ENCODE assay signal across 8 cellular contexts in the genomic region with DNA sequence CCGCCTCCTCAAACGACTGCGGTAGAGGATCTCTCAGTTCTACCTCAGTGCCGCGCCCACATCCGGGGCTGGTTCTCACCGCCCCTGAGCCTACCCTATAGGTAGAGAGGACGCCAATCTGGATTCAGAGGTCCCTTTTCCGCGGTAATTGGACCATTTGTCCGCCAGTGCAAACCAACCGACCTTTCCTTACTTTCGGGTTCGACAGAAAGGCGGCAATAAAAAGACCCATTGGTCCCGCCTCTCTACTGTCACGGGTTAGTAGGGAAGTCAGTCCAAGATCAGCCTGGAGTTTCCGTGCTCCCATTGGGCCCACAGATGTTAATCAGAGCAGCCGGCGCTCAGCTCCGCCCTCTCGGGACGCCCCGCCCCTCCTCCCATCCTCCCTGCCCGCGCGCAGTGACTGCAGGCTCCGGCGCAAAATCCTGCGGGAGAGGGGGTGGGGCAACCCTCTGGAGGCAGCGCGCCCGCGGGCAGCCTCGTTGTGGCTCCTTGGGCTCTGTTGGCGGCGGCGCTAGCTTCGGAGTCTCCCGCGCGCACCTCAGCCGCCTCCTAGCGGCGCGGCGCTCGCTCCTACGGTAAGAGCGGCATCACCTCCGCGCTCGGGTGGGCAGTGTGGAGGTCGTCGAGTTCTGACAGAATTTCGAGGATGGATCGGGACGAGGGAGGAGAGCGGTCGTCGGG. TPM values are rescaled to one million over a fixed set of nuclear protein-coding genes. Genes with fewer than 3 reads are reported as not detected.
DNase-seq lines count a peak whose midpoint lies in the region; ATAC-seq, FAIRE-seq and TF ChIP-seq lines count a peak whose summit lies in the region.

A gene (plus strand): TSS at position 380 of the 684 bp plus-strand sequence.
A gene with protein sequence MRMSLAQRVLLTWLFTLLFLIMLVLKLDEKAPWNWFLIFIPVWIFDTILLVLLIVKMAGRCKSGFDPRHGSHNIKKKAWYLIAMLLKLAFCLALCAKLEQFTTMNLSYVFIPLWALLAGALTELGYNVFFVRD (minus strand): TSS at position 41 of the 684 bp plus-strand sequence. CDS start 4,061 bp downstream, outside the sequence.

- intact Hi-C loops in right cardiac atrium (cut with DNase I) (no loop called here), uterus (cut with DNase I; ENCODE audit: low total_unique reads) (no loop called here)

- peak within 1 kb of the TSS; percentile 83 for H2AFZ ChIP-seq in astrocyte (ENCODE audit: low read depth, low read length)

- peak within 1 kb of the TSS; percentile 82 for H3K27ac ChIP-seq in astrocyte (ENCODE audit: low read depth, low read length)
- H3K27ac ChIP-seq in right cardiac atrium (ENCODE audit: low read length) = peak within 1 kb of the TSS; percentile 53
- H3K27ac ChIP-seq in uterus = peak within 1 kb of the TSS; percentile 93

- no peaks in the 10 kb centered on the region for H3K27me3 Mint-ChIP-seq in T-helper 2 cell treated with Interferon-gamma antibody and Interleukin-4, amounts not matched to agents 5 μg/mL and 100 μg/mL, for 36 hours (ENCODE audit: low read depth)
- no peaks in the 10 kb centered on the region for H3K27me3 Mint-ChIP-seq in astrocyte (ENCODE audit: low read depth, unreplicated experiment)

- ATAC-seq in GM18505 (IDR thresholded peaks at IDR 0.05; ENCODE audit: unreplicated experiment) = peak; percentile 86
- ATAC-seq in HG02973 (IDR thresholded peaks at IDR 0.05; ENCODE audit: unreplicated experiment) = peak; percentile 87
- ATAC-seq in right cardiac atrium = peak; percentile 98

- no peaks in the 10 kb centered on the region for H3K36me3 ChIP-seq in astrocyte (ENCODE audit: insufficient read depth, low read length)
- no peaks in the 10 kb centered on the region for H3K36me3 ChIP-seq in uterus

- peak within 1 kb of the TSS; percentile 98 for H3K4me3 Mint-ChIP-seq in T-helper 2 cell treated with Interferon-gamma antibody and Interleukin-4, amounts not matched to agents 5 μg/mL and 100 μg/mL, for 36 hours
- peak within 1 kb of the TSS; percentile 98 for H3K4me3 Mint-ChIP-seq in astrocyte (ENCODE audit: unreplicated experiment)

- H3K4me2 ChIP-seq in astrocyte (ENCODE audit: low read length) = peak within 1 kb of the TSS; percentile 93

- DNase-seq in NCI-H1930 (lab: John Stamatoyannopoulos, UW) (peak; percentile 99 to 100), astrocyte (ENCODE audit: low read depth) (peak; percentile 99), right cardiac atrium (peak; percentile 98 to 99 (median 99)), pulmonary artery endothelial cell (ENCODE audit: low read depth, low spot score) (peak; percentile 99), uterus (peak; percentile 98 to 99)
- DNase-seq in T-helper 2 cell treated with Interferon-gamma antibody and Interleukin-4, amounts not matched to agents 5 μg/mL and 100 μg/mL, for 36 hours (ENCODE audit: low spot score) = peak; percentile 93

- H3K9me3 ChIP-seq in astrocyte (ENCODE audit: insufficient read depth, low read depth, low read length) (no peaks in the 10 kb centered on the region), right cardiac atrium (ENCODE audit: control insufficient read depth, low read length) (no peaks in the 10 kb centered on the region), uterus (no peaks in the 10 kb centered on the region)

- peaks cover 66% of the 10 kb centered on the region for H3K4me1 Mint-ChIP-seq in T-helper 2 cell treated with Interferon-gamma antibody and Interleukin-4, amounts not matched to agents 5 μg/mL and 100 μg/mL, for 36 hours (ENCODE audit: low read depth)
- H3K4me1 Mint-ChIP-seq in astrocyte (ENCODE audit: low read depth, unreplicated experiment) = peaks cover 12% of the 10 kb centered on the region

- under 1% methylated on average over 61 of the region's 61 CpGs for WGBS in right cardiac atrium

- peak; percentile 59 for FAIRE-seq in astrocyte (lab: Jason Lieb, UNC)

- peaks cover 3% of the 10 kb centered on the region for H3K9me3 Mint-ChIP-seq in T-helper 2 cell treated with Interferon-gamma antibody and Interleukin-4, amounts not matched to agents 5 μg/mL and 100 μg/mL, for 36 hours
- H3K9me3 Mint-ChIP-seq in astrocyte (ENCODE audit: unreplicated experiment) = no peaks in the 10 kb centered on the region

- peak; percentile 6 for TF ChIP-seq CTCF in astrocyte (IDR thresholded peaks at IDR 0.05; ENCODE audit: insufficient read depth, low read depth, low read length)
- TF ChIP-seq CTCF in uterus (IDR thresholded peaks at IDR 0.05) = peak; percentile 50 to 68 (median 58)

- peaks cover 59% of the 10 kb centered on the region for H3K36me3 Mint-ChIP-seq in T-helper 2 cell treated with Interferon-gamma antibody and Interleukin-4, amounts not matched to agents 5 μg/mL and 100 μg/mL, for 36 hours (ENCODE audit: low read depth)
- H3K36me3 Mint-ChIP-seq in astrocyte (ENCODE audit: low read depth, unreplicated experiment) = peaks cover 5% of the 10 kb centered on the region

- peaks cover 8% of the 10 kb centered on the region for H4K20me1 ChIP-seq in astrocyte (ENCODE audit: insufficient read depth, low read length)

- peaks cover 90% of the 10 kb centered on the region for H3K79me2 ChIP-seq in astrocyte (ENCODE audit: insufficient read depth, low read length)

- peak within 1 kb of the TSS; percentile 96 for H3K27ac Mint-ChIP-seq in T-helper 2 cell treated with Interferon-gamma antibody and Interleukin-4, amounts not matched to agents 5 μg/mL and 100 μg/mL, for 36 hours
- H3K27ac Mint-ChIP-seq in astrocyte (ENCODE audit: unreplicated experiment) = peak within 1 kb of the TSS; percentile 83

- H3K27me3 ChIP-seq in astrocyte (ENCODE audit: insufficient read depth, low read length) (no peaks in the 10 kb centered on the region), right cardiac atrium (ENCODE audit: control insufficient read depth, insufficient read depth) (no peaks in the 10 kb centered on the region), uterus (no peaks in the 10 kb centered on the region)

- H3K4me3 ChIP-seq in astrocyte (ENCODE audit: insufficient read depth, low read depth, low read length) = peak within 1 kb of the TSS; percentile 78
- H3K4me3 ChIP-seq in right cardiac atrium (ENCODE audit: low read length) = peak within 1 kb of the TSS; percentile 72
- peak within 1 kb of the TSS; percentile 62 to 90 for H3K4me3 ChIP-seq in uterus

- peak within 1 kb of the TSS; percentile 89 for H3K9ac ChIP-seq in astrocyte (ENCODE audit: low read length)

- TF ChIP-seq POLR2A in GM18505 (IDR thresholded peaks at IDR 0.05; ENCODE audit: borderline replicate concordance, extremely low read depth, insufficient read depth, insufficient read length) (peak; percentile 63), uterus (IDR thresholded peaks at IDR 0.05) (peak; percentile 71 to 75)

- H3K4me1 ChIP-seq in astrocyte (ENCODE audit: insufficient read depth, low read length) = peaks cover 20% of the 10 kb centered on the region
- H3K4me1 ChIP-seq in right cardiac atrium (ENCODE audit: control insufficient read depth, insufficient read depth, low read length) = no peaks in the 10 kb centered on the region
- peaks cover 0 to 5% of the 10 kb centered on the region in 2 donors for H3K4me1 ChIP-seq in uterus

RNA-seq across cellular contexts. Expression of the first gene that starts in this region (rescaled TPM):
- 27.0 and 36.2 TPM in 2 replicates for total RNA-seq in astrocyte
- 10 to 100 TPM; 17.9 to 20.3 (median 18.3) TPM for total RNA-seq in right cardiac atrium
- polyA plus RNA-seq in right cardiac atrium = 8.4 TPM
- total RNA-seq in pulmonary artery endothelial cell = 13.8 and 17.3 TPM in 2 replicates
- 10 to 100 TPM in 3 of 4 donors, 1 to 10 TPM in 1; 6.4 to 54.8 (median 24.7) TPM for total RNA-seq in uterus

RNA-seq across cellular contexts. Expression of the second gene that starts in this region (rescaled TPM):
- total RNA-seq in astrocyte (12.2 and 13.2 TPM in 2 replicates), right cardiac atrium (1 to 10 TPM; 7.9 to 9.8 (median 9.1) TPM), pulmonary artery endothelial cell (9.2 and 10.2 TPM in 2 replicates), uterus (10 to 100 TPM in 2 of 4 donors, 1 to 10 TPM in 1, under 1 TPM in 1; 0.51 to 27.6 (median 9.0) TPM)
- 16.3 TPM for polyA plus RNA-seq in right cardiac atrium

Comparison
In these comparisons a context has a peak if more than half of its experiments do, and no peak if none do; other contexts are left out.
1. Peak in every context shown above with its lines: DNase-seq, ATAC-seq, H3K4me3 ChIP-seq and H3K27ac ChIP-seq.